17 cellular contexts compared by ENCODE assay signal in genomic region chr3:130811552-130811951, GRCh38.
DNase-seq lines count a peak whose midpoint lies in the region; ATAC-seq lines count a peak whose summit lies in the region.
"Had no signal": no experiment of that assay in that cellular context is flagged by ENCODE, and none has a peak within 500 bp of the region (broad histone marks: within the 10 kb centered on the region; RNA-seq: fewer than 3 reads in every experiment).

No MANE protein-coding gene starts in this region.

- H3K27me3 ChIP-seq in stomach smooth muscle (ENCODE audit: control insufficient read depth in 1 of 2, insufficient read depth in 2 of 2, low read length in 2 of 2) = no peaks in the 10 kb centered on the region
- H3K27me3 ChIP-seq: BLaER1 had no signal

- peak overlapping the region; percentile 25 for H3K27ac ChIP-seq in stomach smooth muscle (ENCODE audit: low read length)
- H3K27ac ChIP-seq: BLaER1, PC-9, RWPE1 had no signal

- ATAC-seq in GM18511 (IDR thresholded peaks at IDR 0.05; ENCODE audit: unreplicated experiment) = no peak
- ATAC-seq: K562 had no signal

- no peak overlapping the region for H3K9ac ChIP-seq in stomach smooth muscle (ENCODE audit: low read length in 2 of 2)
- H3K9ac ChIP-seq: BLaER1 had no signal

- no peaks in the 10 kb centered on the region for H3K9me3 ChIP-seq in stomach smooth muscle (ENCODE audit: control insufficient read depth in 2 of 2, low read length in 2 of 2)

- H3K36me3 ChIP-seq in stomach smooth muscle (ENCODE audit: control insufficient read depth in 2 of 2, insufficient read depth in 2 of 2, low read length in 2 of 2) = no peaks in the 10 kb centered on the region
- H3K36me3 ChIP-seq: BLaER1 had no signal

- H3K4me1 ChIP-seq in stomach smooth muscle (ENCODE audit: control insufficient read depth, insufficient read depth, low read length) = peaks cover 4% of the 10 kb centered on the region
- H3K4me1 ChIP-seq: BLaER1 had no signal

- no peak overlapping the region for H3K4me3 ChIP-seq in stomach smooth muscle (ENCODE audit: low read length in 2 of 2)
- H3K4me3 ChIP-seq: BLaER1, K562, PC-9 had no signal

- DNase-seq in NCI-H345 (lab: John Stamatoyannopoulos, UW) (peak; percentile 17), NCI-H345 treated with DMSO at 0.1 percent for 48 hours (lab: John Stamatoyannopoulos, UW; ENCODE audit: unreplicated experiment) (no peak), NCI-H1105 (lab: John Stamatoyannopoulos, UW) (peak; percentile 59), NCI-H2107 treated with DMSO at 0.1 percent for 48 hours (lab: John Stamatoyannopoulos, UW; ENCODE audit: unreplicated experiment) (peak; percentile 99), NCI-H510A treated with DMSO at 0.1 percent for 48 hours (lab: John Stamatoyannopoulos, UW) (no peak)
- DNase-seq: CD4-positive, alpha-beta memory T cell; DMS153; EL; NCI-H446; NCI-H774; PC-9; SIG-M5 had no signal

Comparison
In these comparisons a context has a peak if more than half of its experiments do, and no peak if none do; other contexts are left out.
1. DNase-seq: peak in NCI-H345 (single experiment), NCI-H1105 (single experiment) and NCI-H2107 treated with DMSO at 0.1 percent for 48 hours (single experiment); none in NCI-H345 treated with DMSO at 0.1 percent for 48 hours (single experiment) and NCI-H510A treated with DMSO at 0.1 percent for 48 hours (single experiment).